22 cellular contexts compared by ENCODE assay signal in genomic region chr3:150141790-150142189, GRCh38.
"Had no signal": no experiment of that assay in that cellular context is flagged by ENCODE, and none has a peak within 500 bp of the region (broad histone marks: within the 10 kb centered on the region; RNA-seq: fewer than 3 reads in every experiment).

No MANE protein-coding gene starts in this region.

- H3K36me3 ChIP-seq: MG63, SJCRH30 had no signal

- DNase-seq: Karpas-422, KBM-7, MG63, NCI-H1092, NCI-H1105 treated with DMSO at 0.1 percent for 48 hours, NCI-H1417 treated with DMSO at 0.1 percent for 48 hours, NCI-H146, NCI-H1694 treated with DMSO at 0.1 percent for 48 hours, NCI-H1930, NCI-H2081, NCI-H2107, NCI-H2171 treated with DMSO at 0.1 percent for 48 hours, NCI-H524, NCI-H69, PC-3, SHP77 treated with DMSO at 0.1 percent for 48 hours, SJCRH30 had no signal

- ATAC-seq: Panc1, PC-3, SK-N-SH treated with all-trans-retinoic acid at 6 μM for 48 hours had no signal

- H3K27me3 ChIP-seq: MG63, SJCRH30 had no signal

- H3K27ac ChIP-seq: HL-60, RWPE1, SJCRH30 had no signal

- H3K4me3 ChIP-seq: MG63, SJCRH30 had no signal

- H3K9me3 ChIP-seq: MG63, SJCRH30 had no signal

- FAIRE-seq: HTR-8/SVneo had no signal
